Comparison of ENCODE assay signal across 37 cellular contexts in the genomic region with DNA sequence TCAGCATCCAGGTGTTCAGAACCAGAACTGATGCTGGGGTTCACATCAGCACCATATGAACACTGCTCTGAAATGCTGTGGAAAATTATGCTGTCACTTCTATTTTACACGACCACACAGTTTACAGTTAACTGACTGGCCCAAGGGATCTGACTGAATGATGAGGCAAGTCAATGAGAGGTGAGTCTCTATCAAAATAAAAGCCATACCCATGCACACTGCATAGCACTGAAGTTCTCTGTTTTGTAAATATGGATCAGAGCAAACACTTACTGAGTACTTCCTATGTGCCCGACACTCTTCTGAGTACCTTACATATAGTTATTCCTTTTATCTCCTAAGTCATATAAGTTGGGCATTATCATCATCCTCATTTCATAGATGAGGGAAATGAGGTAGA.
"Had no signal": no experiment of that assay in that cellular context is flagged by ENCODE, and none has a peak within 500 bp of the region (broad histone marks: within the 10 kb centered on the region; RNA-seq: fewer than 3 reads in every experiment).

No MANE protein-coding gene starts in this region.

- FAIRE-seq: bronchial epithelial cell, RCC 7860 had no signal

- DNase-seq: activated B cell treated with CpG ODN at 0.5 μM for 24 hours; activated CD4-positive, alpha-beta T cell treated with anti-CD3 and anti-CD28 coated beads for 4 hours; activated CD4-positive, alpha-beta T cell treated with anti-CD3 and anti-CD28 coated beads, Interleukin-2, amount 50 U/mL, for 4 hours; activated CD4-positive, CD25-positive, alpha-beta regulatory T cell treated with anti-CD3 and anti-CD28 coated beads, Interleukin-2, amount 50 U/mL, for 72 hours; activated CD8-positive, alpha-beta T cell treated with anti-CD3 and anti-CD28 coated beads for 36 hours; activated effector memory CD4-positive, alpha-beta T cell treated with anti-CD3 and anti-CD28 coated beads, Interleukin-2, amount 50 U/mL, for 16 hours; activated naive CD4-positive, alpha-beta T cell; activated naive CD4-positive, alpha-beta T cell treated with anti-CD3 and anti-CD28 coated beads, Interleukin-2, amount 50 U/mL, for 16 hours; activated naive CD8-positive, alpha-beta T cell treated with anti-CD3 and anti-CD28 coated beads, Interleukin-2, amount 10 ng/mL, durations not matched to agents 7 days and 5 days; activated T-cell treated with anti-CD3 and anti-CD28 coated beads, Interleukin-2, amount 50 U/mL, for 1 hour; activated T-cell treated with anti-CD3 and anti-CD28 coated beads, Interleukin-2, amount 50 U/mL, for 72 hours; adrenal gland; cerebellar nuclear complex; MM.1S; MV-4-11; NCI-H1092; NCI-H1436 treated with DMSO at 0.1 percent for 48 hours; NCI-H1694 treated with DMSO at 0.1 percent for 48 hours; NCI-H2029; NCI-H2171; NCI-H510A; NCI-H526; NCI-H748 treated with DMSO at 0.1 percent for 48 hours; NK-92 treated with Interleukin-12 subunit alpha and Interleukin-12 subunit beta, amount 100 ng/mL, for 24 hours; PC-9; SIG-M5; SW 1271; T-helper 1 cell; T-helper 2 cell; T-helper 9 cell had no signal

- ATAC-seq: activated CD8-positive, alpha-beta T cell treated with anti-CD3 and anti-CD28 coated beads for 36 hours; activated T-cell treated with anti-CD3 and anti-CD28 coated beads, Interleukin-2, amount 50 U/mL, for 72 hours; activated T-helper 17 cell treated with anti-CD3 and anti-CD28 coated beads, Interleukin-2, amount 50 U/mL, for 72 hours; SK-N-SH treated with all-trans-retinoic acid at 6 μM for 48 hours had no signal

- H3K4me1 Mint-ChIP-seq: activated B cell treated with CpG ODN at 0.5 μM for 24 hours; activated naive CD8-positive, alpha-beta T cell treated with anti-CD3 and anti-CD28 coated beads, Interleukin-2, amount 10 ng/mL, durations not matched to agents 7 days and 5 days; activated T-helper 17 cell treated with anti-CD3 and anti-CD28 coated beads, Interleukin-2, amount 50 U/mL, for 72 hours had no signal

- H2AFZ ChIP-seq: PC-9 had no signal

- H3K27me3 Mint-ChIP-seq: activated B cell treated with CpG ODN at 0.5 μM for 24 hours; activated CD8-positive, alpha-beta T cell treated with anti-CD3 and anti-CD28 coated beads for 36 hours; activated naive CD8-positive, alpha-beta T cell treated with anti-CD3 and anti-CD28 coated beads, Interleukin-2, amount 10 ng/mL, durations not matched to agents 7 days and 5 days had no signal

- H3K27ac ChIP-seq: adrenal gland, PC-9, RWPE1, VCaP had no signal

- H3K36me3 Mint-ChIP-seq: activated naive CD8-positive, alpha-beta T cell treated with anti-CD3 and anti-CD28 coated beads, Interleukin-2, amount 10 ng/mL, durations not matched to agents 7 days and 5 days; brain had no signal

- H3K27ac Mint-ChIP-seq: activated B cell treated with CpG ODN at 0.5 μM for 24 hours; activated CD8-positive, alpha-beta T cell treated with anti-CD3 and anti-CD28 coated beads for 36 hours; activated naive CD8-positive, alpha-beta T cell treated with anti-CD3 and anti-CD28 coated beads, Interleukin-2, amount 10 ng/mL, durations not matched to agents 7 days and 5 days; activated T-cell treated with anti-CD3 and anti-CD28 coated beads, Interleukin-2, amount 50 U/mL, for 72 hours; activated T-helper 17 cell treated with anti-CD3 and anti-CD28 coated beads, Interleukin-2, amount 50 U/mL, for 72 hours had no signal

- H3K9me3 ChIP-seq: adrenal gland had no signal

- H3K4me3 Mint-ChIP-seq: activated B cell treated with CpG ODN at 0.5 μM for 24 hours; activated CD8-positive, alpha-beta T cell treated with anti-CD3 and anti-CD28 coated beads for 36 hours; activated naive CD8-positive, alpha-beta T cell treated with anti-CD3 and anti-CD28 coated beads, Interleukin-2, amount 10 ng/mL, durations not matched to agents 7 days and 5 days; activated T-cell treated with anti-CD3 and anti-CD28 coated beads, Interleukin-2, amount 50 U/mL, for 72 hours; activated T-helper 17 cell treated with anti-CD3 and anti-CD28 coated beads, Interleukin-2, amount 50 U/mL, for 72 hours; brain had no signal

- H3K4me2 ChIP-seq: PC-9 had no signal

- H3K9me3 Mint-ChIP-seq: activated B cell treated with CpG ODN at 0.5 μM for 24 hours; activated CD8-positive, alpha-beta T cell treated with anti-CD3 and anti-CD28 coated beads for 36 hours; activated naive CD8-positive, alpha-beta T cell treated with anti-CD3 and anti-CD28 coated beads, Interleukin-2, amount 10 ng/mL, durations not matched to agents 7 days and 5 days; activated T-cell treated with anti-CD3 and anti-CD28 coated beads, Interleukin-2, amount 50 U/mL, for 72 hours; activated T-helper 17 cell treated with anti-CD3 and anti-CD28 coated beads, Interleukin-2, amount 50 U/mL, for 72 hours had no signal

- H3K27me3 ChIP-seq: adrenal gland had no signal

- H3K4me3 ChIP-seq: adrenal gland, PC-9 had no signal

- H3K36me3 ChIP-seq: adrenal gland had no signal
